1 cellular context compared by ENCODE assay signal in the genomic region with DNA sequence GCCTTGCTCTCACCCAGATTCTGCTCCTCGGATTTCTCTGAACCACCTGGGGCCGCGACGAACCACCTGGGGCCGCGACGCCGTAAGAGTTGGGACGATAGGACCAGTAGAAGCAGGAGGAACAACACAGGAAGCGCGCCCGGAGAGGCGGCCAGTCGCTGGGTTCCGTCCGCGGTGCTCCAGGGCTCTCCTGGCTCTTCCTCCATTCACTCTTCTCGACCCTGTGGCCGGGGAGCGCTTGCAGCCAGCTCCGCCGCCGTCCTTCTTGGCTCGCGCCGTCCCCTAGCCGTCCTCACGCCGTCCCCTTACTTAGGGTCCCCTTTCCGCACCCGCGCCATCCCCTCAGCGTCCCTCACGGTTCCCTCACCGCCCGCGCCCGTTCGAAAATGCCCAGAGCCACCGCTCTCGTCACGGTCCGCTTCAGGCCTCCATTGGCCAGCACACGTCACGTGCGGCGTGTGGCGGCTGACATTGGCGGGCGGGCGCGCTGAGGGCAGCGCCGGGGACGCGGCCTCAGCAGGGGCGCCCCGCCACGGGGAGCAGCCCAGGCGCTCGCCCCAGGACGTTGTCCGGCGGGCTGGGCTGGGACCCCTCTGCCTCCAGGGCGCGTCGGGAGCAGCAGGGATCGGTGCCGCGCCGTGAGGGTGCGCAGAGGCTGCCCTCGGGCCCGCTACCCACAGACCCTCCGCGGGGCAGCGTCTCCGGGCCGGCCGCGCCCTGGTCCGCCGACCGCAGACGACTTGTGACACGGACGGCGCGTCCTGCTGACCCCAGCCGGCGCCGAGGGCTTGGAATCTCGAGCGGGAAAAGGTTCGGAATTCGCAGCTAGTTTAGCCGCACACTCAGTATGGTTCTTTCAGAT.
A peak's percentile ranks its signal among the peaks of the same experiment; 100 is the strongest.
TF ChIP-seq lines count a peak whose summit lies in the region.

No MANE protein-coding gene starts in this region.

TF ChIP-seq in K562, 482 proteins besides CTCF, POLR2A, EP300 and RAD21 (continued from another document and continues in another):
- TF ChIP-seq CBX1 (IDR thresholded peaks at IDR 0.05; ENCODE audit: low read depth): no peak; the same call in 1 of the 2 replicates
- TF ChIP-seq ZFP36 (IDR thresholded peaks at IDR 0.05; ENCODE audit: low read depth, low read length, partially characterized antibody): no peak
- peak; percentile 86; the same call in 1 of the 2 replicates for TF ChIP-seq ESRRA (IDR thresholded peaks at IDR 0.05; ENCODE audit: borderline replicate concordance, low read depth)
- TF ChIP-seq NR2C1 (IDR thresholded peaks at IDR 0.05): no peak
- TF ChIP-seq NR2C1 (tag; IDR thresholded peaks at IDR 0.05): no peak
- TF ChIP-seq, protein P1, sequence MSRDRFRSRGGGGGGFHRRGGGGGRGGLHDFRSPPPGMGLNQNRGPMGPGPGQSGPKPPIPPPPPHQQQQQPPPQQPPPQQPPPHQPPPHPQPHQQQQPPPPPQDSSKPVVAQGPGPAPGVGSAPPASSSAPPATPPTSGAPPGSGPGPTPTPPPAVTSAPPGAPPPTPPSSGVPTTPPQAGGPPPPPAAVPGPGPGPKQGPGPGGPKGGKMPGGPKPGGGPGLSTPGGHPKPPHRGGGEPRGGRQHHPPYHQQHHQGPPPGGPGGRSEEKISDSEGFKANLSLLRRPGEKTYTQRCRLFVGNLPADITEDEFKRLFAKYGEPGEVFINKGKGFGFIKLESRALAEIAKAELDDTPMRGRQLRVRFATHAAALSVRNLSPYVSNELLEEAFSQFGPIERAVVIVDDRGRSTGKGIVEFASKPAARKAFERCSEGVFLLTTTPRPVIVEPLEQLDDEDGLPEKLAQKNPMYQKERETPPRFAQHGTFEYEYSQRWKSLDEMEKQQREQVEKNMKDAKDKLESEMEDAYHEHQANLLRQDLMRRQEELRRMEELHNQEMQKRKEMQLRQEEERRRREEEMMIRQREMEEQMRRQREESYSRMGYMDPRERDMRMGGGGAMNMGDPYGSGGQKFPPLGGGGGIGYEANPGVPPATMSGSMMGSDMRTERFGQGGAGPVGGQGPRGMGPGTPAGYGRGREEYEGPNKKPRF (IDR thresholded peaks at IDR 0.05; ENCODE audit: low read depth, low read length): no peak
- TF ChIP-seq PHF21A (IDR thresholded peaks at IDR 0.05; ENCODE audit: borderline replicate concordance, low read depth): no peak
- TF ChIP-seq NCOR1 (IDR thresholded peaks at IDR 0.05): peak; percentile 26; the same call in 1 of the 2 replicates
- TF ChIP-seq POLR2AphosphoS5 (IDR thresholded peaks at IDR 0.05; ENCODE audit: control insufficient read depth, insufficient read depth, low read depth, low read length): peak; percentile 66; the same call in 1 of the 2 replicates
- TF ChIP-seq ZBTB8A (IDR thresholded peaks at IDR 0.05; ENCODE audit: partially characterized antibody): no peak
- no peak for TF ChIP-seq ZFPM2 (CRISPR knock-in tag; IDR thresholded peaks at IDR 0.05)
- peak; percentile 68; the same call in 1 of the 2 replicates for TF ChIP-seq ZNF134 (CRISPR knock-in tag; conservative IDR thresholded peaks at IDR 0.05)
- TF ChIP-seq, protein P2, sequence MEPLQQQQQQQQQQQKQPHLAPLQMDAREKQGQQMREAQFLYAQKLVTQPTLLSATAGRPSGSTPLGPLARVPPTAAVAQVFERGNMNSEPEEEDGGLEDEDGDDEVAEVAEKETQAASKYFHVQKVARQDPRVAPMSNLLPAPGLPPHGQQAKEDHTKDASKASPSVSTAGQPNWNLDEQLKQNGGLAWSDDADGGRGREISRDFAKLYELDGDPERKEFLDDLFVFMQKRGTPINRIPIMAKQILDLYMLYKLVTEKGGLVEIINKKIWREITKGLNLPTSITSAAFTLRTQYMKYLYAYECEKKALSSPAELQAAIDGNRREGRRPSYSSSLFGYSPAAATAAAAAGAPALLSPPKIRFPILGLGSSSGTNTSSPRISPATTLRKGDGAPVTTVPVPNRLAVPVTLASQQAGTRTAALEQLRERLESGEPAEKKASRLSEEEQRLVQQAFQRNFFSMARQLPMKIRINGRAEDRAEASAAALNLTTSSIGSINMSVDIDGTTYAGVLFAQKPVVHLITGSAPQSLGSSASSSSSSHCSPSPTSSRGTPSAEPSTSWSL (CRISPR knock-in tag; IDR thresholded peaks at IDR 0.05; ENCODE audit: borderline replicate concordance): no peak; the same call in 1 of the 2 replicates
- peak; percentile 53; the same call in 1 of the 2 replicates for TF ChIP-seq NR2C2 (CRISPR knock-in tag; IDR thresholded peaks at IDR 0.05)
- TF ChIP-seq NR2C2 (tag; IDR thresholded peaks at IDR 0.05): peak; percentile 75; the same call in 1 of the 2 replicates
- no peak for TF ChIP-seq ZNF695 (CRISPR knock-in tag; IDR thresholded peaks at IDR 0.05)
- peak; percentile 61 to 65; a peak in 2 of 4 replicates for TF ChIP-seq NRF1 (conservative IDR thresholded peaks at IDR 0.05 in 1 of 2, IDR thresholded peaks at IDR 0.05 in 1 of 2)
- no peak for TF ChIP-seq NFE2 (IDR thresholded peaks at IDR 0.05; ENCODE audit: low read depth)
- TF ChIP-seq DDX20 (tag; IDR thresholded peaks at IDR 0.05; ENCODE audit: low read depth): no peak
- TF ChIP-seq, protein P3, sequence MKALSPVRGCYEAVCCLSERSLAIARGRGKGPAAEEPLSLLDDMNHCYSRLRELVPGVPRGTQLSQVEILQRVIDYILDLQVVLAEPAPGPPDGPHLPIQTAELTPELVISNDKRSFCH (CRISPR knock-in tag; IDR thresholded peaks at IDR 0.05): no peak
- TF ChIP-seq, protein P3 (tag; IDR thresholded peaks at IDR 0.05): 0 out of 2 replicates have a peak, but pooled peaks have one; percentile 56
- no peak for TF ChIP-seq SAFB (IDR thresholded peaks at IDR 0.05; ENCODE audit: borderline replicate concordance, low read depth, low read length)
- TF ChIP-seq, protein P4, sequence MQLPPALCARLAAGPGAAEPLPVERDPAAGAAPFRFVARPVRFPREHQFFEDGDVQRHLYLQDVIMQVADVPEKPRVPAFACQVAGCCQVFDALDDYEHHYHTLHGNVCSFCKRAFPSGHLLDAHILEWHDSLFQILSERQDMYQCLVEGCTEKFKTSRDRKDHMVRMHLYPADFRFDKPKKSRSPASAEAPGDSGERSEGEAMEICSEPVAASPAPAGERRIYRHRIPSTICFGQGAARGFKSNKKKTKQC (CRISPR knock-in tag; IDR thresholded peaks at IDR 0.05): peak; percentile 79; the same call in 1 of the 2 replicates
- TF ChIP-seq CHD1 (IDR thresholded peaks at IDR 0.05; ENCODE audit: low read length): no peak
- TF ChIP-seq, protein P5, sequence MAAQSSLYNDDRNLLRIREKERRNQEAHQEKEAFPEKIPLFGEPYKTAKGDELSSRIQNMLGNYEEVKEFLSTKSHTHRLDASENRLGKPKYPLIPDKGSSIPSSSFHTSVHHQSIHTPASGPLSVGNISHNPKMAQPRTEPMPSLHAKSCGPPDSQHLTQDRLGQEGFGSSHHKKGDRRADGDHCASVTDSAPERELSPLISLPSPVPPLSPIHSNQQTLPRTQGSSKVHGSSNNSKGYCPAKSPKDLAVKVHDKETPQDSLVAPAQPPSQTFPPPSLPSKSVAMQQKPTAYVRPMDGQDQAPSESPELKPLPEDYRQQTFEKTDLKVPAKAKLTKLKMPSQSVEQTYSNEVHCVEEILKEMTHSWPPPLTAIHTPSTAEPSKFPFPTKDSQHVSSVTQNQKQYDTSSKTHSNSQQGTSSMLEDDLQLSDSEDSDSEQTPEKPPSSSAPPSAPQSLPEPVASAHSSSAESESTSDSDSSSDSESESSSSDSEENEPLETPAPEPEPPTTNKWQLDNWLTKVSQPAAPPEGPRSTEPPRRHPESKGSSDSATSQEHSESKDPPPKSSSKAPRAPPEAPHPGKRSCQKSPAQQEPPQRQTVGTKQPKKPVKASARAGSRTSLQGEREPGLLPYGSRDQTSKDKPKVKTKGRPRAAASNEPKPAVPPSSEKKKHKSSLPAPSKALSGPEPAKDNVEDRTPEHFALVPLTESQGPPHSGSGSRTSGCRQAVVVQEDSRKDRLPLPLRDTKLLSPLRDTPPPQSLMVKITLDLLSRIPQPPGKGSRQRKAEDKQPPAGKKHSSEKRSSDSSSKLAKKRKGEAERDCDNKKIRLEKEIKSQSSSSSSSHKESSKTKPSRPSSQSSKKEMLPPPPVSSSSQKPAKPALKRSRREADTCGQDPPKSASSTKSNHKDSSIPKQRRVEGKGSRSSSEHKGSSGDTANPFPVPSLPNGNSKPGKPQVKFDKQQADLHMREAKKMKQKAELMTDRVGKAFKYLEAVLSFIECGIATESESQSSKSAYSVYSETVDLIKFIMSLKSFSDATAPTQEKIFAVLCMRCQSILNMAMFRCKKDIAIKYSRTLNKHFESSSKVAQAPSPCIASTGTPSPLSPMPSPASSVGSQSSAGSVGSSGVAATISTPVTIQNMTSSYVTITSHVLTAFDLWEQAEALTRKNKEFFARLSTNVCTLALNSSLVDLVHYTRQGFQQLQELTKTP (IDR thresholded peaks at IDR 0.05; ENCODE audit: low read depth in 1 of 2, partially characterized antibody in 2 of 2): no peak
- no peak for TF ChIP-seq XRCC5 (IDR thresholded peaks at IDR 0.05; ENCODE audit: low read depth, low read length)
- TF ChIP-seq SMAD4 (CRISPR knock-in tag; conservative IDR thresholded peaks at IDR 0.05): peak; percentile 95
- peak; percentile 63; the same call in 1 of the 2 replicates for TF ChIP-seq NFIC (IDR thresholded peaks at IDR 0.05)
- TF ChIP-seq THRAP3 (IDR thresholded peaks at IDR 0.05; ENCODE audit: borderline replicate concordance): no peak
- TF ChIP-seq EGR1 (conservative IDR thresholded peaks at IDR 0.05): no peak
- TF ChIP-seq, protein P6, sequence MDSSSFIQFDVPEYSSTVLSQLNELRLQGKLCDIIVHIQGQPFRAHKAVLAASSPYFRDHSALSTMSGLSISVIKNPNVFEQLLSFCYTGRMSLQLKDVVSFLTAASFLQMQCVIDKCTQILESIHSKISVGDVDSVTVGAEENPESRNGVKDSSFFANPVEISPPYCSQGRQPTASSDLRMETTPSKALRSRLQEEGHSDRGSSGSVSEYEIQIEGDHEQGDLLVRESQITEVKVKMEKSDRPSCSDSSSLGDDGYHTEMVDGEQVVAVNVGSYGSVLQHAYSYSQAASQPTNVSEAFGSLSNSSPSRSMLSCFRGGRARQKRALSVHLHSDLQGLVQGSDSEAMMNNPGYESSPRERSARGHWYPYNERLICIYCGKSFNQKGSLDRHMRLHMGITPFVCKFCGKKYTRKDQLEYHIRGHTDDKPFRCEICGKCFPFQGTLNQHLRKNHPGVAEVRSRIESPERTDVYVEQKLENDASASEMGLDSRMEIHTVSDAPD (CRISPR knock-in tag; IDR thresholded peaks at IDR 0.05): no peak
- TF ChIP-seq TEAD1 (CRISPR knock-in tag; IDR thresholded peaks at IDR 0.05): peak in 1 of 2 experiments; percentile 89; a peak in 1 of 4 replicates
- TF ChIP-seq, protein P7, sequence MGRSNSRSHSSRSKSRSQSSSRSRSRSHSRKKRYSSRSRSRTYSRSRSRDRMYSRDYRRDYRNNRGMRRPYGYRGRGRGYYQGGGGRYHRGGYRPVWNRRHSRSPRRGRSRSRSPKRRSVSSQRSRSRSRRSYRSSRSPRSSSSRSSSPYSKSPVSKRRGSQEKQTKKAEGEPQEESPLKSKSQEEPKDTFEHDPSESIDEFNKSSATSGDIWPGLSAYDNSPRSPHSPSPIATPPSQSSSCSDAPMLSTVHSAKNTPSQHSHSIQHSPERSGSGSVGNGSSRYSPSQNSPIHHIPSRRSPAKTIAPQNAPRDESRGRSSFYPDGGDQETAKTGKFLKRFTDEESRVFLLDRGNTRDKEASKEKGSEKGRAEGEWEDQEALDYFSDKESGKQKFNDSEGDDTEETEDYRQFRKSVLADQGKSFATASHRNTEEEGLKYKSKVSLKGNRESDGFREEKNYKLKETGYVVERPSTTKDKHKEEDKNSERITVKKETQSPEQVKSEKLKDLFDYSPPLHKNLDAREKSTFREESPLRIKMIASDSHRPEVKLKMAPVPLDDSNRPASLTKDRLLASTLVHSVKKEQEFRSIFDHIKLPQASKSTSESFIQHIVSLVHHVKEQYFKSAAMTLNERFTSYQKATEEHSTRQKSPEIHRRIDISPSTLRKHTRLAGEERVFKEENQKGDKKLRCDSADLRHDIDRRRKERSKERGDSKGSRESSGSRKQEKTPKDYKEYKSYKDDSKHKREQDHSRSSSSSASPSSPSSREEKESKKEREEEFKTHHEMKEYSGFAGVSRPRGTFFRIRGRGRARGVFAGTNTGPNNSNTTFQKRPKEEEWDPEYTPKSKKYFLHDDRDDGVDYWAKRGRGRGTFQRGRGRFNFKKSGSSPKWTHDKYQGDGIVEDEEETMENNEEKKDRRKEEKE (IDR thresholded peaks at IDR 0.05; ENCODE audit: borderline replicate concordance in 1 of 2, control insufficient read depth in 1 of 2, low read depth in 2 of 2, low read length in 1 of 2): no peak
- TF ChIP-seq ZNF121 (CRISPR knock-in tag; conservative IDR thresholded peaks at IDR 0.05): no peak
- TF ChIP-seq, protein P8, sequence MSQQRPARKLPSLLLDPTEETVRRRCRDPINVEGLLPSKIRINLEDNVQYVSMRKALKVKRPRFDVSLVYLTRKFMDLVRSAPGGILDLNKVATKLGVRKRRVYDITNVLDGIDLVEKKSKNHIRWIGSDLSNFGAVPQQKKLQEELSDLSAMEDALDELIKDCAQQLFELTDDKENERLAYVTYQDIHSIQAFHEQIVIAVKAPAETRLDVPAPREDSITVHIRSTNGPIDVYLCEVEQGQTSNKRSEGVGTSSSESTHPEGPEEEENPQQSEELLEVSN (IDR thresholded peaks at IDR 0.05; ENCODE audit: borderline replicate concordance in 1 of 2, extremely low read depth in 1 of 2, insufficient read depth in 1 of 2, insufficient read length in 1 of 2, low read depth in 1 of 2, low read length in 1 of 2, poor library complexity in 1 of 2, severe bottlenecking in 1 of 2): peak; percentile 88
- no peak for TF ChIP-seq ZKSCAN1 (IDR thresholded peaks at IDR 0.05; ENCODE audit: low read depth, low read length)
- TF ChIP-seq, protein P9, sequence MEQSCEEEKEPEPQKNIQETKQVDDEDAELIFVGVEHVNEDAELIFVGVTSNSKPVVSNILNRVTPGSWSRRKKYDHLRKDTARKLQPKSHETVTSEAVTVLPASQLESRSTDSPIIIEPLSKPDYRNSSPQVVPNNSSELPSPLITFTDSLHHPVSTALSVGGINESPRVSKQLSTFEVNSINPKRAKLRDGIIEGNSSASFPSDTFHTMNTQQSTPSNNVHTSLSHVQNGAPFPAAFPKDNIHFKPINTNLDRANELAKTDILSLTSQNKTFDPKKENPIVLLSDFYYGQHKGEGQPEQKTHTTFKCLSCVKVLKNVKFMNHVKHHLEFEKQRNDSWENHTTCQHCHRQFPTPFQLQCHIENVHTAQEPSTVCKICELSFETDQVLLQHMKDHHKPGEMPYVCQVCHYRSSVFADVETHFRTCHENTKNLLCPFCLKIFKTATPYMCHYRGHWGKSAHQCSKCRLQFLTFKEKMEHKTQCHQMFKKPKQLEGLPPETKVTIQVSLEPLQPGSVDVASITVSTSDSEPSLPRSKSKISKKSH (CRISPR knock-in tag; IDR thresholded peaks at IDR 0.05): no peak
- TF ChIP-seq ELF1 (tag; IDR thresholded peaks at IDR 0.05): no peak
- TF ChIP-seq CSDE1 (IDR thresholded peaks at IDR 0.05): 0 out of 4 replicates have a peak, but pooled peaks of 1 of the 2 experiments have one; percentile 50
- TF ChIP-seq, protein P10, sequence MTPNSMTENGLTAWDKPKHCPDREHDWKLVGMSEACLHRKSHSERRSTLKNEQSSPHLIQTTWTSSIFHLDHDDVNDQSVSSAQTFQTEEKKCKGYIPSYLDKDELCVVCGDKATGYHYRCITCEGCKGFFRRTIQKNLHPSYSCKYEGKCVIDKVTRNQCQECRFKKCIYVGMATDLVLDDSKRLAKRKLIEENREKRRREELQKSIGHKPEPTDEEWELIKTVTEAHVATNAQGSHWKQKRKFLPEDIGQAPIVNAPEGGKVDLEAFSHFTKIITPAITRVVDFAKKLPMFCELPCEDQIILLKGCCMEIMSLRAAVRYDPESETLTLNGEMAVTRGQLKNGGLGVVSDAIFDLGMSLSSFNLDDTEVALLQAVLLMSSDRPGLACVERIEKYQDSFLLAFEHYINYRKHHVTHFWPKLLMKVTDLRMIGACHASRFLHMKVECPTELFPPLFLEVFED (CRISPR knock-in tag; conservative IDR thresholded peaks at IDR 0.05): peak; percentile 77; the same call in 1 of the 2 replicates
